In the genomic region with DNA sequence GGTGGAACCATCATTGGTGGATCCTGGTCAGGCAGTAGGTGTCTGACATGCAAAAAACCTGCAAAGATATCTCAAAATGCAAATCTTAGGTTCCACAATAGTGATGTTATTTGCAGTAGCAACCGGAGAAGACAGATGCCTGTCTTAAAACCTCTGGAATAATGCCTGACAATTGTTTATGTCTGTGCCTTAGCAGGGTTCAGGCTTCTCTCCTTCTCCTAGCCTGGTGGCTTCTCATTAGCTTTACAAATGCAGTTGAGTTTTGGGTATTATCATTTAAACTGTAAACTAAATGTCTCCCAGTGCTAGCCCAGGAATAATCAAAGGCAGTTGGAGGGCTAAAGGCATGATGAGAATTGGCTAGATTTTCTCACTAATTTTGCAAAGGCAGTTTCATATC, we compare ENCODE assay signal across 18 cellular contexts.
DNase-seq lines count a peak whose midpoint lies in the region; ATAC-seq, FAIRE-seq and TF ChIP-seq lines count a peak whose summit lies in the region.
"Had no signal": no experiment of that assay in that cellular context is flagged by ENCODE, and none has a peak within 500 bp of the region (broad histone marks: within the 10 kb centered on the region; RNA-seq: fewer than 3 reads in every experiment).

No MANE protein-coding gene starts in this region.

- H3K4me1 Mint-ChIP-seq in nephron = peaks cover 3% of the 10 kb centered on the region
- H3K4me1 Mint-ChIP-seq in stimulated activated memory B cell treated with anti-CD40 and anti-IgM and Interleukin-4, amounts not matched to agents 10 μg/mL and 1 μg/mL and 100 μg/mL, for 72 hours = no peaks in the 10 kb centered on the region
- H3K4me1 Mint-ChIP-seq: CD4-positive, alpha-beta memory T cell had no signal

- H3K4ac ChIP-seq in H1 (replicated peaks; ENCODE audit: insufficient read length, low read depth, low read length) = no peak overlapping the region

- no peak overlapping the region for H2BK20ac ChIP-seq in H1 (ENCODE audit: low read length)

- peaks cover 4% of the 10 kb centered on the region for H3K27me3 Mint-ChIP-seq in nephron (ENCODE audit: low read depth)
- no peaks in the 10 kb centered on the region for H3K27me3 Mint-ChIP-seq in stimulated activated memory B cell treated with anti-CD40 and anti-IgM and Interleukin-4, amounts not matched to agents 10 μg/mL and 1 μg/mL and 100 μg/mL, for 72 hours
- H3K27me3 Mint-ChIP-seq: CD4-positive, alpha-beta memory T cell had no signal

- no peaks in the 10 kb centered on the region for H4K20me1 ChIP-seq in H1 (replicated peaks in 1 of 2; ENCODE audit: control insufficient read depth in 1 of 2, insufficient read depth in 2 of 2, low read length in 2 of 2)

- no peak overlapping the region for H4K5ac ChIP-seq in H1 (ENCODE audit: insufficient read length, low read depth, low read length)

- H3K27me3 ChIP-seq in HUES48 (ENCODE audit: control insufficient read depth, insufficient read depth, low read length) (no peaks in the 10 kb centered on the region), H1 (replicated peaks in 1 of 4; ENCODE audit: control insufficient read depth in 3 of 4, extremely low read depth in 1 of 4, insufficient read depth in 3 of 4, low read length in 3 of 4) (no peaks in the 10 kb centered on the region)

- POLR2A ChIA-PET in H1 (lab: Charles Lee; ENCODE audit: partially characterized antibody) = interaction anchor here (0.7 kb wide), 1 partner anchor 667 kb away, joined by 3 read pairs; no protein-coding TSS in a partner anchor

- no peaks in the 10 kb centered on the region for H3K36me3 ChIP-seq in HUES48 (ENCODE audit: control insufficient read depth, insufficient read depth, low read length)
- H3K36me3 ChIP-seq in H1 (ENCODE audit: control insufficient read depth in 2 of 4, insufficient read depth in 4 of 4, low read length in 3 of 4) = no peaks in the 10 kb centered on the region

- H2BK15ac ChIP-seq in H1 (ENCODE audit: low read length) = no peak overlapping the region

- no peak overlapping the region for H2AK5ac ChIP-seq in H1 (ENCODE audit: low read depth, low read length)

- no peak overlapping the region for H2AFZ ChIP-seq in H1 (ENCODE audit: low read length)

- H3K4me1 ChIP-seq in HUES48 (ENCODE audit: control insufficient read depth, insufficient read depth, low read length) = peaks cover 24% of the 10 kb centered on the region
- peaks cover 0 to 4% (median 2%) of the 10 kb centered on the region in 4 experiments; a peak in 4 of 7 replicates for H3K4me1 ChIP-seq in H1 (replicated peaks in 1 of 4; ENCODE audit: control insufficient read depth in 3 of 4, insufficient read depth in 4 of 4, low read length in 3 of 4)

- no peaks in the 10 kb centered on the region for H3K9me3 Mint-ChIP-seq in nephron
- peaks cover 4% of the 10 kb centered on the region for H3K9me3 Mint-ChIP-seq in stimulated activated memory B cell treated with anti-CD40 and anti-IgM and Interleukin-4, amounts not matched to agents 10 μg/mL and 1 μg/mL and 100 μg/mL, for 72 hours

- H3K14ac ChIP-seq in H1 (ENCODE audit: insufficient read length) = no peak overlapping the region

- H3K79me2 ChIP-seq in H1 (ENCODE audit: control insufficient read depth in 1 of 2, insufficient read depth in 2 of 2, low read length in 2 of 2) = no peaks in the 10 kb centered on the region

- H2BK120ac ChIP-seq in H1 (replicated peaks; ENCODE audit: low read depth, low read length) = no peak overlapping the region

- no peak for TF ChIP-seq RAD21 in H1 (IDR thresholded peaks at IDR 0.05 in 1 of 2, conservative IDR thresholded peaks at IDR 0.05 in 1 of 2; ENCODE audit: low read depth in 2 of 2, low read length in 2 of 2)

- no peak for DNase-seq in H1 (ENCODE audit: low read depth in 1 of 2, low spot score in 2 of 2)
- DNase-seq in NCI-H187 (lab: John Stamatoyannopoulos, UW) = no peak
- DNase-seq in NAMALWA (ENCODE audit: low spot score) = no peak
- DNase-seq: C1 segment of cervical spinal cord, Calu3, COR-L47, DMS53, DMS79 treated with DMSO at 0.1 percent for 48 hours, GF-D8, GOT3, H7 had no signal

- peak overlapping the region; percentile 15 to 61 (median 28) for H3K27ac Mint-ChIP-seq in nephron
- H3K27ac Mint-ChIP-seq in stimulated activated memory B cell treated with anti-CD40 and anti-IgM and Interleukin-4, amounts not matched to agents 10 μg/mL and 1 μg/mL and 100 μg/mL, for 72 hours = no peak overlapping the region
- H3K27ac Mint-ChIP-seq: CD4-positive, alpha-beta memory T cell had no signal

- H2BK12ac ChIP-seq in H1 (ENCODE audit: low read depth, low read length) = no peak overlapping the region

- H3K4me3 Mint-ChIP-seq in nephron = no peak overlapping the region
- no peak overlapping the region for H3K4me3 Mint-ChIP-seq in stimulated activated memory B cell treated with anti-CD40 and anti-IgM and Interleukin-4, amounts not matched to agents 10 μg/mL and 1 μg/mL and 100 μg/mL, for 72 hours
- H3K4me3 Mint-ChIP-seq: CD4-positive, alpha-beta memory T cell had no signal

- CTCF ChIA-PET in H1 (lab: Charles Lee; ENCODE audit: partially characterized antibody) = no interaction called here

- no peak for TF ChIP-seq POLR2A in H1 (IDR thresholded peaks at IDR 0.05; ENCODE audit: control extremely low read depth in 1 of 2, low read depth in 2 of 2, low read length in 2 of 2)

- no peak for TF ChIP-seq EP300 in H1 (IDR thresholded peaks at IDR 0.05; ENCODE audit: borderline replicate concordance in 1 of 2, low read depth in 2 of 2, low read length in 2 of 2)

- no peak for ATAC-seq in stimulated activated memory B cell treated with anti-CD40 and anti-IgM and Interleukin-4, amounts not matched to agents 10 μg/mL and 1 μg/mL and 100 μg/mL, for 72 hours
- ATAC-seq: HCT116 had no signal

- H3K27ac ChIP-seq in HUES48 (ENCODE audit: low read depth, low read length) (peak overlapping the region; percentile 14), H1 (ENCODE audit: low read depth, low read length) (no peak overlapping the region)

- FAIRE-seq in H1 (lab: Jason Lieb, UNC) = no peak
- FAIRE-seq: GM12891, GM18507 had no signal

- H2BK5ac ChIP-seq in H1 (ENCODE audit: low read depth, low read length) = no peak overlapping the region

- H3K79me1 ChIP-seq in H1 (ENCODE audit: low read depth, low read length) = no peaks in the 10 kb centered on the region

- H3K4me2 ChIP-seq in H1 (ENCODE audit: insufficient read depth in 1 of 2, low read depth in 2 of 2, low read length in 2 of 2) = peak overlapping the region; percentile 8 to 22; a peak in 1 of 4 replicates

- no peaks in the 10 kb centered on the region for H3K23me2 ChIP-seq in H1 (ENCODE audit: low read depth, low read length)

- H3K9me3 ChIP-seq in HUES48 (ENCODE audit: control insufficient read depth, insufficient read depth, low read length) (peaks cover 5% of the 10 kb centered on the region), H1 (ENCODE audit: insufficient read depth in 2 of 2, low read depth in 1 of 2, low read length in 1 of 2) (peaks cover 0 to 5% of the 10 kb centered on the region in 2 experiments; a peak in 1 of 4 replicates)

- no peak overlapping the region for H3K56ac ChIP-seq in H1 (replicated peaks; ENCODE audit: insufficient read length, low read depth, low read length)

- H3K4me3 ChIP-seq in HUES48 (ENCODE audit: low read depth, low read length) (no peak overlapping the region), H1 (ENCODE audit: extremely low read depth in 1 of 4, insufficient read depth in 2 of 4, low read depth in 3 of 4, low read length in 4 of 4) (no peak overlapping the region)

- no peak overlapping the region for H3K9ac ChIP-seq in HUES48 (ENCODE audit: low read depth, low read length)
- no peak overlapping the region for H3K9ac ChIP-seq in H1 (replicated peaks in 1 of 4; ENCODE audit: extremely low read depth in 1 of 4, low read depth in 3 of 4, low read length in 3 of 4)

- no peak overlapping the region for H3K23ac ChIP-seq in H1 (ENCODE audit: insufficient read length)

- no peak overlapping the region for H4K91ac ChIP-seq in H1 (replicated peaks; ENCODE audit: insufficient read length, low read length)

- no peak overlapping the region for H3K18ac ChIP-seq in H1 (ENCODE audit: extremely low read depth, low read length)

- no peak for TF ChIP-seq CTCF in H1 (IDR thresholded peaks at IDR 0.05; ENCODE audit: control extremely low read depth in 1 of 3, insufficient read depth in 1 of 3, low read depth in 1 of 3, low read length in 3 of 3)
- no peak for TF ChIP-seq CTCF in nephron (IDR thresholded peaks at IDR 0.05; ENCODE audit: unreplicated experiment in 3 of 3)

- H4K8ac ChIP-seq in H1 (ENCODE audit: extremely low read depth, insufficient read depth, low read length) = no peak overlapping the region

- no peaks in the 10 kb centered on the region for H3K36me3 Mint-ChIP-seq in nephron (ENCODE audit: low read depth)
- H3K36me3 Mint-ChIP-seq in stimulated activated memory B cell treated with anti-CD40 and anti-IgM and Interleukin-4, amounts not matched to agents 10 μg/mL and 1 μg/mL and 100 μg/mL, for 72 hours = no peaks in the 10 kb centered on the region
- H3K36me3 Mint-ChIP-seq: CD4-positive, alpha-beta memory T cell had no signal

- WGBS in H1 (ENCODE audit: extremely low coverage in 1 of 2, insufficient coverage in 1 of 2, insufficient read length in 1 of 2, insufficient replicate concordance in 2 of 2, low coverage in 1 of 2, low lambda C conversion rate in 2 of 2, missing lambda C conversion rate in 1 of 2), 2 experiments = 50% methylated on average over 1 of the region's 1 CpG; no CpG with 5 or more reads in 1 of the 2 experiments

TF ChIP-seq in H1, 55 proteins besides CTCF, POLR2A, EP300 and RAD21 (continues in another document):
- no peak for TF ChIP-seq NRF1 (IDR thresholded peaks at IDR 0.05; ENCODE audit: low read depth, low read length)
- TF ChIP-seq SP1 (IDR thresholded peaks at IDR 0.05; ENCODE audit: low read depth, low read length) = no peak
- no peak for TF ChIP-seq KDM4A (IDR thresholded peaks at IDR 0.05; ENCODE audit: low read depth, low read length, severe bottlenecking)
- TF ChIP-seq, protein P1, sequence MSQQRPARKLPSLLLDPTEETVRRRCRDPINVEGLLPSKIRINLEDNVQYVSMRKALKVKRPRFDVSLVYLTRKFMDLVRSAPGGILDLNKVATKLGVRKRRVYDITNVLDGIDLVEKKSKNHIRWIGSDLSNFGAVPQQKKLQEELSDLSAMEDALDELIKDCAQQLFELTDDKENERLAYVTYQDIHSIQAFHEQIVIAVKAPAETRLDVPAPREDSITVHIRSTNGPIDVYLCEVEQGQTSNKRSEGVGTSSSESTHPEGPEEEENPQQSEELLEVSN (IDR thresholded peaks at IDR 0.05) = no peak
- no peak for TF ChIP-seq BRCA1 (IDR thresholded peaks at IDR 0.05; ENCODE audit: low read depth, low read length)
- TF ChIP-seq, protein P2, sequence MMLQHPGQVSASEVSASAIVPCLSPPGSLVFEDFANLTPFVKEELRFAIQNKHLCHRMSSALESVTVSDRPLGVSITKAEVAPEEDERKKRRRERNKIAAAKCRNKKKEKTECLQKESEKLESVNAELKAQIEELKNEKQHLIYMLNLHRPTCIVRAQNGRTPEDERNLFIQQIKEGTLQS (IDR thresholded peaks at IDR 0.05; ENCODE audit: insufficient read depth, low read depth, low read length) = no peak
- no peak for TF ChIP-seq MAFK (IDR thresholded peaks at IDR 0.05; ENCODE audit: low read depth, low read length)
- no peak for TF ChIP-seq KDM5A (IDR thresholded peaks at IDR 0.05; ENCODE audit: low read length)
- TF ChIP-seq CREB1 (IDR thresholded peaks at IDR 0.05) = no peak
- TF ChIP-seq RXRA (IDR thresholded peaks at IDR 0.05; ENCODE audit: insufficient read depth, low read depth, low read length) = no peak
